Comparison of ENCODE assay signal across 8 cellular contexts in genomic region chr2:64114063-64114911, GRCh38. TPM values are rescaled to one million over a fixed set of nuclear protein-coding genes. Genes with fewer than 3 reads are reported as not detected.
DNase-seq lines count a peak whose midpoint lies in the region; ATAC-seq lines count a peak whose summit lies in the region.

No MANE protein-coding gene starts in this region.

- CTCF ChIA-PET in activated CD4-positive, alpha-beta T cell treated with anti-CD3 and anti-CD28 coated beads, Interleukin-2, amount 10 ng/mL, durations not matched to agents 7 days and 5 days (lab: Charles Lee), result interaction anchor here (0.6 to 1.5 kb wide), 4 partner anchors 10 to 194 kb away, joined by 3 to 7 read pairs (median 4); no protein-coding TSS in a partner anchor

- H3K4me3 Mint-ChIP-seq in activated CD4-positive, alpha-beta T cell treated with anti-CD3 and anti-CD28 coated beads, Interleukin-2, amount 10 ng/mL, durations not matched to agents 7 days and 5 days, result peak overlapping the region; percentile 10
- H3K4me3 Mint-ChIP-seq in T-helper 1 cell treated with Interleukin-12 subunit alpha and Interleukin-12 subunit beta and Interleukin-4 antibody, amounts not matched to agents 30 μg/mL and 1 μg/mL, for 36 hours, result peak overlapping the region; percentile 42

- no peaks in the 10 kb centered on the region for H3K9me3 Mint-ChIP-seq in activated CD4-positive, alpha-beta T cell treated with anti-CD3 and anti-CD28 coated beads, Interleukin-2, amount 10 ng/mL, durations not matched to agents 7 days and 5 days
- no peaks in the 10 kb centered on the region for H3K9me3 Mint-ChIP-seq in T-helper 1 cell treated with Interleukin-12 subunit alpha and Interleukin-12 subunit beta and Interleukin-4 antibody, amounts not matched to agents 30 μg/mL and 1 μg/mL, for 36 hours

- peaks cover 12% of the 10 kb centered on the region for H3K36me3 Mint-ChIP-seq in activated CD4-positive, alpha-beta T cell treated with anti-CD3 and anti-CD28 coated beads, Interleukin-2, amount 10 ng/mL, durations not matched to agents 7 days and 5 days (ENCODE audit: low read depth)
- H3K36me3 Mint-ChIP-seq in T-helper 1 cell treated with Interleukin-12 subunit alpha and Interleukin-12 subunit beta and Interleukin-4 antibody, amounts not matched to agents 30 μg/mL and 1 μg/mL, for 36 hours (ENCODE audit: low read depth), result peaks cover 8% of the 10 kb centered on the region

- peak; percentile 17 for ATAC-seq in HG02943 (IDR thresholded peaks at IDR 0.05; ENCODE audit: low read depth, unreplicated experiment)

- H3K27ac Mint-ChIP-seq in activated CD4-positive, alpha-beta T cell treated with anti-CD3 and anti-CD28 coated beads, Interleukin-2, amount 10 ng/mL, durations not matched to agents 7 days and 5 days, result peak overlapping the region; percentile 81
- peak overlapping the region; percentile 61 for H3K27ac Mint-ChIP-seq in T-helper 1 cell treated with Interleukin-12 subunit alpha and Interleukin-12 subunit beta and Interleukin-4 antibody, amounts not matched to agents 30 μg/mL and 1 μg/mL, for 36 hours

- no peaks in the 10 kb centered on the region for H3K27me3 Mint-ChIP-seq in activated CD4-positive, alpha-beta T cell treated with anti-CD3 and anti-CD28 coated beads, Interleukin-2, amount 10 ng/mL, durations not matched to agents 7 days and 5 days
- H3K27me3 Mint-ChIP-seq in T-helper 1 cell treated with Interleukin-12 subunit alpha and Interleukin-12 subunit beta and Interleukin-4 antibody, amounts not matched to agents 30 μg/mL and 1 μg/mL, for 36 hours (ENCODE audit: low read depth), result no peaks in the 10 kb centered on the region

- H3K4me1 Mint-ChIP-seq in activated CD4-positive, alpha-beta T cell treated with anti-CD3 and anti-CD28 coated beads, Interleukin-2, amount 10 ng/mL, durations not matched to agents 7 days and 5 days, result peaks cover 57% of the 10 kb centered on the region
- peaks cover 41% of the 10 kb centered on the region for H3K4me1 Mint-ChIP-seq in T-helper 1 cell treated with Interleukin-12 subunit alpha and Interleukin-12 subunit beta and Interleukin-4 antibody, amounts not matched to agents 30 μg/mL and 1 μg/mL, for 36 hours (ENCODE audit: low read depth)

- DNase-seq in activated CD4-positive, alpha-beta T cell treated with anti-CD3 and anti-CD28 coated beads, Interleukin-2, amount 10 ng/mL, durations not matched to agents 7 days and 5 days, result peak; percentile 31
- DNase-seq in activated CD4-positive, alpha-beta T cell treated with anti-CD3 and anti-CD28 coated beads for 4 hours, result no peak
- DNase-seq in glomerular visceral epithelial cell (ENCODE audit: extremely low spot score) (peak; percentile 48), NCI-H82 treated with DMSO at 0.1 percent for 48 hours (lab: John Stamatoyannopoulos, UW; ENCODE audit: unreplicated experiment) (no peak), iPS-NIHi7 (ENCODE audit: extremely low spot score) (no peak), NCI-H345 (lab: John Stamatoyannopoulos, UW) (no peak)

- POLR2A ChIA-PET in activated CD4-positive, alpha-beta T cell treated with anti-CD3 and anti-CD28 coated beads, Interleukin-2, amount 10 ng/mL, durations not matched to agents 7 days and 5 days (lab: Charles Lee), result no interaction called here

RNA-seq across cellular contexts. Expression of gene PELI1, which starts 29.9 kb away (rescaled TPM):
- 10 to 100 TPM; 25.6 to 29.8 TPM for total RNA-seq in activated CD4-positive, alpha-beta T cell treated with anti-CD3 and anti-CD28 coated beads, Interleukin-2, amount 10 ng/mL, durations not matched to agents 7 days and 5 days

Comparison
In these comparisons a context has a peak if more than half of its experiments do, and no peak if none do; other contexts are left out.
1. DNase-seq: peak in activated CD4-positive, alpha-beta T cell treated with anti-CD3 and anti-CD28 coated beads, Interleukin-2, amount 10 ng/mL, durations not matched to agents 7 days and 5 days (single experiment) and glomerular visceral epithelial cell (single experiment); none in activated CD4-positive, alpha-beta T cell treated with anti-CD3 and anti-CD28 coated beads for 4 hours (0 of 2), NCI-H82 treated with DMSO at 0.1 percent for 48 hours (single experiment), iPS-NIHi7 (single experiment) and NCI-H345 (single experiment).